Comparison of ENCODE assay signal across 31 cellular contexts in genomic region chr4:128904821-128905220, GRCh38.
"Had no signal": no experiment of that assay in that cellular context is flagged by ENCODE, and none has a peak within 500 bp of the region (broad histone marks: within the 10 kb centered on the region; RNA-seq: fewer than 3 reads in every experiment).

No MANE protein-coding gene starts in this region.

- H3K4me1 Mint-ChIP-seq: neural progenitor cell; stimulated activated memory B cell treated with anti-CD40 and anti-IgM and Interleukin-4, amounts not matched to agents 10 μg/mL and 1 μg/mL and 100 μg/mL, for 72 hours had no signal

- H3K4me3 Mint-ChIP-seq: naive thymus-derived CD4-positive, alpha-beta T cell; natural killer cell; nephron; neural progenitor cell; stimulated activated memory B cell treated with anti-CD40 and anti-IgM and Interleukin-4, amounts not matched to agents 10 μg/mL and 1 μg/mL and 100 μg/mL, for 72 hours; stimulated activated naive CD8-positive, alpha-beta T cell treated with anti-CD3 and anti-CD28 coated beads, Interleukin-15, Interleukin-2, amounts not matched to agents 100 ng/mL and 50 ng/mL, for 24 hours had no signal

- H2AFZ ChIP-seq: neural progenitor cell, parathyroid adenoma had no signal

- H3K4me3 ChIP-seq: neural progenitor cell, ovary, right lobe of liver, sigmoid colon, skin epidermis, smooth muscle cell, spleen, stomach, thoracic aorta, thyroid gland, tibial nerve, upper lobe of left lung, vagina had no signal

- H3K27ac ChIP-seq: neural progenitor cell, ovary, parathyroid adenoma, right lobe of liver, sigmoid colon, skin epidermis, spleen, stomach, thoracic aorta, thyroid gland, tibial nerve, upper lobe of left lung, vagina had no signal

- H3K9me3 ChIP-seq: ovary, right lobe of liver, sigmoid colon, stomach, thoracic aorta, thyroid gland, upper lobe of left lung, vagina had no signal

- H3K4me1 ChIP-seq: neural progenitor cell, parathyroid adenoma, right lobe of liver, sigmoid colon, stomach, thyroid gland, tibial nerve, upper lobe of left lung, vagina had no signal

- H3K36me3 Mint-ChIP-seq: natural killer cell had no signal

- H3K9me3 Mint-ChIP-seq: natural killer cell; nephron; neural progenitor cell; stimulated activated memory B cell treated with anti-CD40 and anti-IgM and Interleukin-4, amounts not matched to agents 10 μg/mL and 1 μg/mL and 100 μg/mL, for 72 hours; stimulated activated naive CD8-positive, alpha-beta T cell treated with anti-CD3 and anti-CD28 coated beads, Interleukin-15, Interleukin-2, amounts not matched to agents 100 ng/mL and 50 ng/mL, for 24 hours had no signal

- DNase-seq: naive thymus-derived CD4-positive, alpha-beta T cell; natural killer cell; occipital lobe; ovary; posterior cingulate gyrus; retina; right cardiac atrium; right lobe of liver; sigmoid colon; spleen; stimulated activated CD4-positive, alpha-beta T cell treated with anti-CD3 and anti-CD28 coated beads, Interleukin-12 subunit alpha, Interleukin-12 subunit beta, amount 100 ng/mL, for 4 hours; stimulated activated CD4-positive, alpha-beta T cell treated with anti-CD3 and anti-CD28 coated beads, Interleukin-1b, Interleukin-23, amount 100 ng/mL, for 48 hours; stimulated activated CD4-positive, alpha-beta T cell treated with anti-CD3 and anti-CD28 coated beads, Interleukin-4, amount 100 ng/mL, for 1 hour; stimulated activated CD4-positive, alpha-beta T cell treated with anti-CD3 and anti-CD28 coated beads, Interleukin-4, amount 100 ng/mL, for 4 hours; stimulated activated CD8-positive, alpha-beta memory T cell treated with anti-CD3 and anti-CD28 coated beads, Interleukin-4, amount 100 ng/mL, for 48 hours; stimulated activated naive CD4-positive, alpha-beta T cell; stomach; thyroid gland; trophoblast cell; upper lobe of left lung had no signal

- H3K36me3 ChIP-seq: neural progenitor cell, ovary, right lobe of liver, sigmoid colon, thoracic aorta, thyroid gland, upper lobe of left lung, vagina had no signal

- H3K27me3 Mint-ChIP-seq: naive thymus-derived CD4-positive, alpha-beta T cell; progenitor cell of endocrine pancreas; stimulated activated memory B cell treated with anti-CD40 and anti-IgM and Interleukin-4, amounts not matched to agents 10 μg/mL and 1 μg/mL and 100 μg/mL, for 72 hours; stimulated activated naive CD8-positive, alpha-beta T cell treated with anti-CD3 and anti-CD28 coated beads, Interleukin-15, Interleukin-2, amounts not matched to agents 100 ng/mL and 50 ng/mL, for 24 hours had no signal

- H3K27me3 ChIP-seq: neural progenitor cell, ovary, right lobe of liver, sigmoid colon, spleen, stomach, thyroid gland, tibial nerve, upper lobe of left lung, vagina had no signal

- H3K9ac ChIP-seq: neural progenitor cell, parathyroid adenoma had no signal

- H3K4me2 ChIP-seq: neural progenitor cell, smooth muscle cell had no signal

- H3K27ac Mint-ChIP-seq: naive thymus-derived CD4-positive, alpha-beta T cell; nephron; neural progenitor cell; progenitor cell of endocrine pancreas; stimulated activated memory B cell treated with anti-CD40 and anti-IgM and Interleukin-4, amounts not matched to agents 10 μg/mL and 1 μg/mL and 100 μg/mL, for 72 hours; stimulated activated naive CD8-positive, alpha-beta T cell treated with anti-CD3 and anti-CD28 coated beads, Interleukin-15, Interleukin-2, amounts not matched to agents 100 ng/mL and 50 ng/mL, for 24 hours had no signal
